Comparison of ENCODE assay signal across 21 cellular contexts in genomic region chr6:162239330-162239729, GRCh38.
"Had no signal": no experiment of that assay in that cellular context is flagged by ENCODE, and none has a peak within 500 bp of the region (broad histone marks: within the 10 kb centered on the region; RNA-seq: fewer than 3 reads in every experiment).

No MANE protein-coding gene starts in this region.

- H3K4me1 Mint-ChIP-seq: endodermal cell had no signal

- ATAC-seq: effector memory CD8-positive, alpha-beta T cell; esophagus mucosa; foreskin keratinocyte; gastrocnemius medialis; gastroesophageal sphincter; heart left ventricle; heart right ventricle had no signal

- H3K9me3 Mint-ChIP-seq: dendritic cell treated with granulocyte-macrophage colony-stimulating factor and Interleukin-4, amounts not matched to agents 40 ng/mL and 50 ng/mL, for 4 days; effector memory CD8-positive, alpha-beta T cell; endodermal cell had no signal

- DNase-seq: colonic mucosa; cortex of kidney; dermis blood vessel endothelial cell; dorsolateral prefrontal cortex; effector CD4-positive, alpha-beta T cell; effector CD8-positive, alpha-beta T cell; effector memory CD4-positive, alpha-beta T cell; effector memory CD8-positive, alpha-beta T cell; endodermal cell; erythroblast; esophagus squamous epithelium; foreskin fibroblast; foreskin keratinocyte; foreskin melanocyte; gastrocnemius medialis; glutamatergic neuron; heart left ventricle; heart right ventricle had no signal

- H3K27ac Mint-ChIP-seq: dendritic cell treated with granulocyte-macrophage colony-stimulating factor and Interleukin-4, amounts not matched to agents 40 ng/mL and 50 ng/mL, for 4 days; endodermal cell had no signal

- H3K27me3 Mint-ChIP-seq: dendritic cell treated with granulocyte-macrophage colony-stimulating factor and Interleukin-4, amounts not matched to agents 40 ng/mL and 50 ng/mL, for 4 days; effector memory CD8-positive, alpha-beta T cell had no signal

- H3K4me3 Mint-ChIP-seq: dendritic cell treated with granulocyte-macrophage colony-stimulating factor and Interleukin-4, amounts not matched to agents 40 ng/mL and 50 ng/mL, for 4 days; effector memory CD8-positive, alpha-beta T cell; endodermal cell had no signal
